ENCODE assay signal across 8 cellular contexts in genomic region chr4:186724861-186725419, GRCh38. TPM values are rescaled to one million over a fixed set of nuclear protein-coding genes. Genes with fewer than 3 reads are reported as not detected.
DNase-seq lines count a peak whose midpoint lies in the region; ATAC-seq and TF ChIP-seq lines count a peak whose summit lies in the region.

No MANE protein-coding gene starts in this region.

- no peak for ATAC-seq in HG03457 (IDR thresholded peaks at IDR 0.05; ENCODE audit: unreplicated experiment)

- H3K36me3 ChIP-seq in iPS DF 6.9 (ENCODE audit: control insufficient read depth, insufficient read depth, low read length), result no peaks in the 10 kb centered on the region
- no peaks in the 10 kb centered on the region for H3K36me3 ChIP-seq in spleen

- peak overlapping the region; percentile 66; the same call in 1 of the 2 replicates for H3K4me3 ChIP-seq in iPS DF 6.9 (ENCODE audit: low read length)
- H3K4me3 ChIP-seq in spleen, result peak overlapping the region in 7 of 8 donors; percentile 41 to 74 (median 59)

- peak; percentile 30 for DNase-seq in NCI-H2029 treated with DMSO at 0.1 percent for 48 hours (lab: John Stamatoyannopoulos, UW)
- DNase-seq in NCI-H2029 (lab: John Stamatoyannopoulos, UW), result no peak
- DNase-seq in SK-MEL-5 (ENCODE audit: low read depth, low spot score), result peak; percentile 7
- no peak for DNase-seq in iPS DF 6.9 (ENCODE audit: low read depth, low spot score)
- DNase-seq in spleen, result no peak
- DNase-seq in GOT3 (lab: John Stamatoyannopoulos, UW), result no peak
- no peak for DNase-seq in T-helper 9 cell

- WGBS in iPS DF 6.9 (ENCODE audit: insufficient coverage, insufficient read length), result no CpG with 5 or more reads among the region's 18 CpGs
- WGBS in spleen, 5 donors, result 3 to 6% (median 4%) methylated on average over 18 of the region's 18 CpGs

- no peak for TF ChIP-seq CTCF in spleen (IDR thresholded peaks at IDR 0.05 in 8 of 11, conservative IDR thresholded peaks at IDR 0.05 in 3 of 11)

- intact Hi-C loops in spleen (cut with DNase I; ENCODE audit: low total_unique reads), result no loop called here

- peaks cover 4% of the 10 kb centered on the region; the same call in 1 of the 2 replicates for H3K4me1 ChIP-seq in iPS DF 6.9 (ENCODE audit: control insufficient read depth, insufficient read depth, low read length)
- peaks cover 0 to 49% (median 38%) of the 10 kb centered on the region in 6 donors for H3K4me1 ChIP-seq in spleen

- H3K9me3 ChIP-seq in iPS DF 6.9 (ENCODE audit: control insufficient read depth, insufficient read depth, low read length), result no peaks in the 10 kb centered on the region
- H3K9me3 ChIP-seq in spleen, result peaks cover 0 to 24% (median 10%) of the 10 kb centered on the region in 8 donors

- in situ Hi-C loops in SK-MEL-5 (cut with HindIII; ENCODE audit: low pct_unique_long_range_greater_than_20kb, low sequenced_read_pairs), result no loop called here

- H3K27ac ChIP-seq in iPS DF 6.9 (ENCODE audit: low read length) (no peak overlapping the region), spleen (peak overlapping the region in 4 of 8 donors; percentile 8 to 66 (median 58))

- TF ChIP-seq POLR2A in spleen (IDR thresholded peaks at IDR 0.05), result no peak

- H3K27me3 ChIP-seq in iPS DF 6.9 (ENCODE audit: control insufficient read depth, insufficient read depth, low read length) (no peaks in the 10 kb centered on the region), spleen (replicated peaks in 1 of 7) (peaks cover 2 to 96% (median 65%) of the 10 kb centered on the region in 7 donors)

RNA-seq across cellular contexts. Expression of gene FAT1, which starts 1.3 kb away (rescaled TPM):
- 78.0 and 88.9 TPM in 2 replicates for total RNA-seq in SK-MEL-5 (2014; rRNA removed; shearing (Covaris generic))
- 75.3 and 95.6 TPM in 2 replicates for polyA plus RNA-seq in SK-MEL-5 (2015; cell fraction: cytosol; rRNA removed)
- 49.3 and 50.5 TPM in 2 replicates for polyA plus RNA-seq in SK-MEL-5 (2015; cell fraction: nucleus; rRNA removed)
- total RNA-seq in spleen, result 10 to 100 TPM in 1 of 7 donors, 1 to 10 TPM in 6; 4.2 to 20.0 (median 6.8) TPM
- 1 to 10 TPM in 2 of 3 donors, under 1 TPM in 1; 0.87 to 1.9 (median 1.7) TPM for polyA plus RNA-seq in spleen

Comparison
In these comparisons a context has a peak if more than half of its experiments do, and no peak if none do; other contexts are left out.
1. DNase-seq: peak in NCI-H2029 treated with DMSO at 0.1 percent for 48 hours (single experiment) and SK-MEL-5 (single experiment); none in NCI-H2029 (single experiment), iPS DF 6.9 (single experiment), spleen (single experiment), GOT3 (single experiment) and T-helper 9 cell (single experiment).